ENCODE assay signal across 16 cellular contexts in the genomic region with DNA sequence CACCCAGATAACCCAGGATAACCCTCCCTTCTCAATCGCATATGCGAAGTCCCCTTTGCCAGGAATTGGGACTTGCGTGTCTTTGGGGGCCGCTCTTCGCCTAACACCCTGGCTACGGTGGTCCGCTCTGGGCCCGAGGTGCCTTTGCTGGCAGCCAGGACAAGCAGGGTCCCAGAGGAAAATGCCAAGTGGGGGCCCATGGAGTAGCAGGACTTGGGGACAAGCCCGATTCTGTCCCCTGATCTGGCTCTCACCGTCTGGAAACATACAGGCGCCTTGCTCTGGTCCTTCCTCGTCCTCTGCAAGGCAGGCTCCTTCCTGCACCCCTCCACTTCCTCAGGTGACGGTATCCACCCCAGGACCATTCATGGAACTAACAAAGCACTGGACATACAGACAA.
"Had no signal": no experiment of that assay in that cellular context is flagged by ENCODE, and none has a peak within 500 bp of the region (broad histone marks: within the 10 kb centered on the region; RNA-seq: fewer than 3 reads in every experiment).

No MANE protein-coding gene starts in this region.

- H3K36me3 ChIP-seq: ascending aorta, esophagus squamous epithelium, ovary, transverse colon, WERI-Rb-1 had no signal

- H3K27ac ChIP-seq: ascending aorta, esophagus squamous epithelium, ovary, transverse colon, WERI-Rb-1 had no signal

- H3K4me1 Mint-ChIP-seq: T-helper 17 cell had no signal

- H3K4me1 ChIP-seq: ascending aorta, esophagus squamous epithelium, transverse colon had no signal

- FAIRE-seq: colon had no signal

- ATAC-seq: activated CD8-positive, alpha-beta T cell treated with anti-CD3 and anti-CD28 coated beads for 36 hours; T-helper 17 cell had no signal

- H3K9me3 ChIP-seq: ascending aorta, esophagus squamous epithelium, transverse colon had no signal

- H3K27me3 ChIP-seq: ovary had no signal

- H3K4me3 Mint-ChIP-seq: activated CD8-positive, alpha-beta T cell treated with anti-CD3 and anti-CD28 coated beads for 36 hours; activated naive CD8-positive, alpha-beta T cell treated with anti-CD3 and anti-CD28 coated beads, Interleukin-2, amount 50 U/mL, for 24 hours; activated T-cell treated with anti-CD3 and anti-CD28 coated beads, Interleukin-2, amount 50 U/mL, for 72 hours; neural crest cell; T-helper 17 cell had no signal

- H3K9me3 Mint-ChIP-seq: activated naive CD8-positive, alpha-beta T cell treated with anti-CD3 and anti-CD28 coated beads, Interleukin-2, amount 50 U/mL, for 24 hours; activated T-cell treated with anti-CD3 and anti-CD28 coated beads, Interleukin-2, amount 50 U/mL, for 72 hours; neural crest cell had no signal

- DNase-seq: activated CD4-positive, alpha-beta T cell treated with anti-CD3 and anti-CD28 coated beads for 4 hours; activated CD8-positive, alpha-beta T cell treated with anti-CD3 and anti-CD28 coated beads for 36 hours; activated gamma-delta T cell treated with Interleukin-2 at 50 U/mL for 16 hours; activated naive CD8-positive, alpha-beta T cell treated with anti-CD3 and anti-CD28 coated beads, Interleukin-2, amount 50 U/mL, for 24 hours; activated T-cell treated with anti-CD3 and anti-CD28 coated beads, Interleukin-2, amount 50 U/mL, for 72 hours; esophagus squamous epithelium; hypothalamus; stimulated activated CD4-positive, alpha-beta T cell treated with anti-CD3 and anti-CD28 coated beads, Interleukin-2, amount 100 ng/mL, for 48 hours; stimulated activated naive CD4-positive, alpha-beta T cell; T-helper 17 cell; transverse colon; WERI-Rb-1 had no signal

- H3K27ac Mint-ChIP-seq: activated CD8-positive, alpha-beta T cell treated with anti-CD3 and anti-CD28 coated beads for 36 hours; activated naive CD8-positive, alpha-beta T cell treated with anti-CD3 and anti-CD28 coated beads, Interleukin-2, amount 50 U/mL, for 24 hours; activated T-cell treated with anti-CD3 and anti-CD28 coated beads, Interleukin-2, amount 50 U/mL, for 72 hours; T-helper 17 cell had no signal

- H3K4me3 ChIP-seq: ascending aorta, esophagus squamous epithelium, ovary, transverse colon had no signal
